In genomic region chr1:110390692-110391232, GRCh38 we compare ENCODE assay signal across 8 cellular contexts. TPM values are rescaled to one million over a fixed set of nuclear protein-coding genes. Genes with fewer than 3 reads are reported as not detected.
DNase-seq lines count a peak whose midpoint lies in the region; ATAC-seq and TF ChIP-seq lines count a peak whose summit lies in the region.

Gene SLC16A4, minus strand, starts transcription at chr1:110391026. Its CDS starts 1,703 bp downstream, at chr1:110389323.

- no peak for TF ChIP-seq EP300 in suprapubic skin (IDR thresholded peaks at IDR 0.05)

- no peaks in the 10 kb centered on the region for H3K27me3 ChIP-seq in suprapubic skin

- TF ChIP-seq CTCF in suprapubic skin (IDR thresholded peaks at IDR 0.05) (no peak), GM13977 (IDR thresholded peaks at IDR 0.05; ENCODE audit: extremely low read depth, insufficient read depth, missing control alignments) (no peak)

- H3K4me1 ChIP-seq in suprapubic skin: peaks cover 5% of the 10 kb centered on the region

- no peak for TF ChIP-seq POLR2A in suprapubic skin (IDR thresholded peaks at IDR 0.05)

- no peaks in the 10 kb centered on the region for H3K36me3 ChIP-seq in suprapubic skin

- DNase-seq in HT-29 (ENCODE audit: low spot score): peak; percentile 60
- DNase-seq in cerebellum (ENCODE audit: low spot score): peak; percentile 82
- peak; percentile 59 for DNase-seq in left kidney (ENCODE audit: low read depth, low spot score)
- no peak for DNase-seq in suprapubic skin (ENCODE audit: low spot score in 2 of 2)
- DNase-seq in NCI-H2029 treated with DMSO at 0.1 percent for 48 hours (lab: John Stamatoyannopoulos, UW): no peak
- DNase-seq in T1000 (lab: John Stamatoyannopoulos, UW): no peak
- DNase-seq in GM13977 (ENCODE audit: low spot score): no peak

- 28% methylated on average over 8 of the region's 8 CpGs for WGBS in suprapubic skin

- peak within 1 kb of the TSS; percentile 7 for H3K4me3 ChIP-seq in suprapubic skin

- peak within 1 kb of the TSS; percentile 49 for H3K27ac ChIP-seq in suprapubic skin

- in situ Hi-C loops in GM13977 (cut with MboI; ENCODE audit: low pct_unique_long_range_greater_than_20kb, low sequenced_read_pairs, unreplicated experiment): no loop called here

- no peak for ATAC-seq in HG03565 (IDR thresholded peaks at IDR 0.05; ENCODE audit: unreplicated experiment)

- H3K9me3 ChIP-seq in suprapubic skin: no peaks in the 10 kb centered on the region

RNA-seq across cellular contexts. Expression of gene SLC16A4, which starts in this region (rescaled TPM):
- total RNA-seq in HT-29 (2014; rRNA removed; shearing (Covaris generic)): 4.8 and 5.6 TPM in 2 replicates
- total RNA-seq in cerebellum (20.8 TPM), suprapubic skin (1 to 10 TPM in 3 of 4 donors, under 1 TPM in 1; 0.52 to 2.1 (median 1.9) TPM)

Comparison
In these comparisons a context has a peak if more than half of its experiments do, and no peak if none do; other contexts are left out.
1. DNase-seq: peak in HT-29 (single experiment), cerebellum (single experiment) and left kidney (single experiment); none in suprapubic skin (0 of 2), NCI-H2029 treated with DMSO at 0.1 percent for 48 hours (single experiment), T1000 (single experiment) and GM13977 (single experiment).